1 cellular context compared by ENCODE assay signal in the genomic region with DNA sequence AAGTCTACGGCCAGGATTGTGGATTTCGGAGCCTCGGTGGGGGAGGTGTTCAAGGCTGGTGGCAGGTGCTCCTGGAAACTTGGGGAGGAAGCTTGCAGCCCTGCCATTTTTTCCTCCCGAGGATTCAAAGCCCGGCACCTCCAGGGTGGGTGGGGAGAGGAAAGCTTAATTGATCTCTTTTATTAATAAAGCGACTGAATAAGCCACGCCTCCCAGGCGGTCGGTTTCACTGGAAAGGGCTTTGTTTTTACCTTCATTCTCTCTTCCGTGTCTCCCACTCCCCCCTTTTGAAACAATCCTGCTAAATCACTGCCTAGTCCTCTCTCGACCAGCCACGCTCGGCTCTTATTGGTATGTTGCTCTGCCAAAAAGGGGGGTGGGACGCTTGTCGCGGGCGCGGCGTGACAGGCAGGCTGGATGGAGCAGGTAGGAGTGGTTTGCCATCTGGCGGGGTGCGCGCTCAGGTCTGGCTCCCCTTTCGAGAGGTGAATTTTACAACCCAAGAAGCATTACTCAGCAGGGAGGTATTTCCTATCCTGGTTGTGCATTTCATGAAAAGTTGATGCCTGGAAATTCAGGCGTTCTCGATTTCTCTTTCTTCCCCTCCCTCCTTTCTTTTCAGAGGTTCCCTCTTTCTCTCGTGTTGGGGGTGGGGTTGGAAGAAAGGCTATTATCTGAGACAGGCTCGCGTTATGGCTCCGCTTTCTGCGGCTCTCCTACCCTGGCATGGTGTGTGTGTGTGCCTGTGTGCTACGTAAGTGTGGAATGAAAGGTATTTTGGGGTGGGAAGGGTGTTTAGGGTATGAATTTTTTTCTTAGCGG.
TF ChIP-seq lines count a peak whose summit lies in the region.

No MANE protein-coding gene starts in this region.

TF ChIP-seq in IMR-90, 13 proteins besides CTCF, POLR2A, EP300 and RAD21 (continued from another document):
- TF ChIP-seq, protein P1, sequence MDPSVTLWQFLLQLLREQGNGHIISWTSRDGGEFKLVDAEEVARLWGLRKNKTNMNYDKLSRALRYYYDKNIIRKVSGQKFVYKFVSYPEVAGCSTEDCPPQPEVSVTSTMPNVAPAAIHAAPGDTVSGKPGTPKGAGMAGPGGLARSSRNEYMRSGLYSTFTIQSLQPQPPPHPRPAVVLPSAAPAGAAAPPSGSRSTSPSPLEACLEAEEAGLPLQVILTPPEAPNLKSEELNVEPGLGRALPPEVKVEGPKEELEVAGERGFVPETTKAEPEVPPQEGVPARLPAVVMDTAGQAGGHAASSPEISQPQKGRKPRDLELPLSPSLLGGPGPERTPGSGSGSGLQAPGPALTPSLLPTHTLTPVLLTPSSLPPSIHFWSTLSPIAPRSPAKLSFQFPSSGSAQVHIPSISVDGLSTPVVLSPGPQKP (IDR thresholded peaks at IDR 0.05; ENCODE audit: borderline replicate concordance, low read depth, low read length), result no peak
TF ChIP-seq in IMR-90: peak in this region for 0.
